ENCODE assay signal across 13 cellular contexts in genomic region chr17:43562679-43563146, GRCh38. TPM values are rescaled to one million over a fixed set of nuclear protein-coding genes. Genes with fewer than 3 reads are reported as not detected.
DNase-seq lines count a peak whose midpoint lies in the region; ATAC-seq and TF ChIP-seq lines count a peak whose summit lies in the region.
"Had no signal": no experiment of that assay in that cellular context is flagged by ENCODE, and none has a peak within 500 bp of the region (broad histone marks: within the 10 kb centered on the region; RNA-seq: fewer than 3 reads in every experiment).

No MANE protein-coding gene starts in this region.

- in situ Hi-C loops in HAP-1 (cut with MboI; ENCODE audit: low sequenced_read_pairs): no loop called here

- no peak overlapping the region for H3K27ac ChIP-seq in ovary
- H3K27ac ChIP-seq: C4-2B, pancreas had no signal

- WGBS in ovary, 3 donors: 1 to 8% (median 3%) methylated on average over 10 of the region's 10 CpGs

- H3K4me3 ChIP-seq in HAP-1 (no peak overlapping the region), fibroblast of the aortic adventitia (ENCODE audit: low read depth, low read length) (no peak overlapping the region), ovary (no peak overlapping the region)
- H3K4me3 ChIP-seq: breast epithelium, pancreas had no signal

- TF ChIP-seq EP300 in ovary (IDR thresholded peaks at IDR 0.05): no peak

- TF ChIP-seq POLR2A in ovary (IDR thresholded peaks at IDR 0.05): no peak

- peaks cover 10% of the 10 kb centered on the region; the same call in 1 of the 2 replicates for H3K4me1 ChIP-seq in HAP-1
- no peaks in the 10 kb centered on the region for H3K4me1 ChIP-seq in ovary (ENCODE audit: insufficient read depth)
- H3K4me1 ChIP-seq: breast epithelium, pancreas had no signal

- H3K9me3 ChIP-seq in HAP-1: no peaks in the 10 kb centered on the region
- H3K9me3 ChIP-seq in ovary: no peaks in the 10 kb centered on the region
- H3K9me3 ChIP-seq: breast epithelium, pancreas had no signal

- no peak for TF ChIP-seq CTCF in fibroblast of the aortic adventitia (IDR thresholded peaks at IDR 0.05; ENCODE audit: insufficient read depth, low read length)
- no peak for TF ChIP-seq CTCF in ovary (IDR thresholded peaks at IDR 0.05)

- ATAC-seq in left lobe of liver (no peak), HG03045 (IDR thresholded peaks at IDR 0.05; ENCODE audit: unreplicated experiment) (no peak), GM18517 (IDR thresholded peaks at IDR 0.05; ENCODE audit: unreplicated experiment) (no peak)
- ATAC-seq: pancreas had no signal

- intact Hi-C loops in ovary (cut with DNase I): no loop called here

- no peaks in the 10 kb centered on the region for H3K36me3 ChIP-seq in HAP-1 (replicated peaks)
- H3K36me3 ChIP-seq in ovary: no peaks in the 10 kb centered on the region
- H3K36me3 ChIP-seq: breast epithelium, pancreas had no signal

- DNase-seq in HAP-1 (ENCODE audit: low spot score in 2 of 2) (peak; percentile 31 to 39), NCI-H2227 (lab: John Stamatoyannopoulos, UW; ENCODE audit: unreplicated experiment) (peak; percentile 39), fibroblast of the aortic adventitia (ENCODE audit: low read depth) (peak; percentile 44), ovary (peak in 4 of 5 donors; percentile 20 to 47 (median 28)), left lobe of liver (ENCODE audit: low spot score) (no peak)
- DNase-seq: activated CD4-positive, alpha-beta T cell treated with anti-CD3 and anti-CD28 coated beads for 4 hours; effector CD8-positive, alpha-beta T cell; NCI-H526; pancreas had no signal

- no peaks in the 10 kb centered on the region for H3K27me3 ChIP-seq in HAP-1 (ENCODE audit: low read depth)
- H3K27me3 ChIP-seq in ovary: no peaks in the 10 kb centered on the region
- H3K27me3 ChIP-seq: breast epithelium, pancreas had no signal

RNA-seq across cellular contexts. Expression of gene ETV4, which starts 16.6 kb away (rescaled TPM):
- total RNA-seq in fibroblast of the aortic adventitia (ENCODE audit: low replicate concordance): 0.41 and 6.1 TPM in 2 replicates
- 1 to 10 TPM in 3 of 7 donors, under 1 TPM in 3, not detected in 1; 0.25 to 5.3 (median 1.1) TPM for total RNA-seq in ovary
- under 1 TPM; 0.33 to 0.39 TPM for polyA plus RNA-seq in ovary
- 0.65 TPM for total RNA-seq in left lobe of liver
